Comparison of ENCODE assay signal across 9 cellular contexts in genomic region chr7:115410972-115411686, GRCh38.
DNase-seq lines count a peak whose midpoint lies in the region; ATAC-seq and TF ChIP-seq lines count a peak whose summit lies in the region.
"Had no signal": no experiment of that assay in that cellular context is flagged by ENCODE, and none has a peak within 500 bp of the region (broad histone marks: within the 10 kb centered on the region; RNA-seq: fewer than 3 reads in every experiment).

No MANE protein-coding gene starts in this region.

- peaks cover 0 to 2% (median 0%) of the 10 kb centered on the region in 6 donors for H3K9me3 Mint-ChIP-seq in immature natural killer cell

- peaks cover 6 to 15% (median 7%) of the 10 kb centered on the region in 3 donors for H3K27me3 Mint-ChIP-seq in immature natural killer cell (ENCODE audit: low read depth in 3 of 3)

- no peak overlapping the region for H3K4me3 ChIP-seq in WERI-Rb-1 (ENCODE audit: low read depth, low read length)
- H3K4me3 ChIP-seq: breast epithelium had no signal

- no peak overlapping the region for H3K27ac ChIP-seq in WERI-Rb-1
- H3K27ac ChIP-seq: breast epithelium had no signal

- H3K36me3 Mint-ChIP-seq in immature natural killer cell, result peaks cover 0 to 4% (median 3%) of the 10 kb centered on the region in 3 donors

- TF ChIP-seq CTCF in WERI-Rb-1 (IDR thresholded peaks at IDR 0.05; ENCODE audit: low read depth, low read length), result no peak

- ATAC-seq in GM18867 (IDR thresholded peaks at IDR 0.05; ENCODE audit: unreplicated experiment) (peak; percentile 98), HG02588 (IDR thresholded peaks at IDR 0.05; ENCODE audit: unreplicated experiment) (peak; percentile 96), HG03575 (IDR thresholded peaks at IDR 0.05; ENCODE audit: extremely low read depth, insufficient number of reproducible peaks, low FRiP score, unreplicated experiment) (peak; percentile 98), left cardiac atrium (no peak)

- peak overlapping the region; percentile 87 to 96 (median 93) for H3K27ac Mint-ChIP-seq in immature natural killer cell

- H3K4me1 Mint-ChIP-seq in immature natural killer cell, result peaks cover 35 to 39% of the 10 kb centered on the region in 2 donors

- peak overlapping the region; percentile 69 to 85 (median 77) for H3K4me3 Mint-ChIP-seq in immature natural killer cell

- H3K36me3 ChIP-seq in WERI-Rb-1, result no peaks in the 10 kb centered on the region

- no peaks in the 10 kb centered on the region for H3K27me3 ChIP-seq in WERI-Rb-1 (ENCODE audit: insufficient read depth, low read depth, severe bottlenecking)
- H3K27me3 ChIP-seq: breast epithelium had no signal

- intact Hi-C loops in left cardiac atrium (cut with DNase I), result no loop called here

- peak; percentile 60 to 66 (median 60) for DNase-seq in immature natural killer cell
- no peak for DNase-seq in left cardiac atrium
- DNase-seq in NCI-H446 treated with DMSO at 0.1 percent for 48 hours (lab: John Stamatoyannopoulos, UW), result no peak
- no peak for DNase-seq in WERI-Rb-1
- DNase-seq in NAMALWA (ENCODE audit: low spot score), result no peak

- H3K9me3 ChIP-seq in WERI-Rb-1 (ENCODE audit: severe bottlenecking), result no peaks in the 10 kb centered on the region
- H3K9me3 ChIP-seq: breast epithelium had no signal

Comparison
In these comparisons a context has a peak if more than half of its experiments do, and no peak if none do; other contexts are left out.
1. ATAC-seq: peak in GM18867 (single experiment), HG02588 (single experiment) and HG03575 (single experiment); none in left cardiac atrium (0 of 2).
2. DNase-seq: peak in immature natural killer cell (3 of 3); none in left cardiac atrium (single experiment), NCI-H446 treated with DMSO at 0.1 percent for 48 hours (single experiment), WERI-Rb-1 (single experiment) and NAMALWA (single experiment).